In the genomic region with DNA sequence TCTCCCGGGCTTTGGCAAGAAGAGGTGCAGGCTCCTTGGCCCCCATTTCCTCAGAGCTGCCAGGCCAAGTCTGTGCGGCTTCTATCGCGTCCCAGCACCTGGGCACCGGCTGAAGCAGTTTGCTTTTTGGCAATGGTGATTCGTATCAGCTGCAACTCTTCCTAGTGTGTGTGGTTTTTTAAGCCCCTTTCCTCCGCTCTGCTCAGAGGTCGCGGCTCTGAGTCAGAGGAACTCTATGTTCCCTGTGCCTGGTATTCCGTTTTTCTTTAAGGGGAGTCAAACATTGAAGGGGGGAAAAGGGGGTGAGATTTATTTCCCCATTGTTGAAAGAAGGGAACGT, we compare ENCODE assay signal across 8 cellular contexts. TPM values are rescaled to one million over a fixed set of nuclear protein-coding genes. Genes with fewer than 3 reads are reported as not detected.
A peak's percentile ranks its signal among the peaks of the same experiment; 100 is the strongest.
DNase-seq lines count a peak whose midpoint lies in the region; ATAC-seq and TF ChIP-seq lines count a peak whose summit lies in the region.

No MANE protein-coding gene starts in this region.

- H3K9me3 Mint-ChIP-seq in activated T-helper 17 cell treated with anti-CD3 and anti-CD28 coated beads, Interleukin-2, amount 50 U/mL, for 72 hours: no peaks in the 10 kb centered on the region

- peaks cover 8% of the 10 kb centered on the region for H3K27me3 Mint-ChIP-seq in activated T-helper 17 cell treated with anti-CD3 and anti-CD28 coated beads, Interleukin-2, amount 50 U/mL, for 72 hours

- peak overlapping the region; percentile 94 for H3K27ac ChIP-seq in left ventricle myocardium inferior (replicated peaks)

- no peak for TF ChIP-seq CTCF in left ventricle myocardium inferior (IDR thresholded peaks at IDR 0.05; ENCODE audit: borderline replicate concordance)

- H3K9ac ChIP-seq in skeletal muscle satellite cell (ENCODE audit: low read depth, low read length): peak overlapping the region; percentile 96

- peaks cover 13% of the 10 kb centered on the region for H3K36me3 Mint-ChIP-seq in activated T-helper 17 cell treated with anti-CD3 and anti-CD28 coated beads, Interleukin-2, amount 50 U/mL, for 72 hours (ENCODE audit: low read depth)

- intact Hi-C loops in left ventricle myocardium inferior (cut with micrococcal nuclease): no loop called here

- peak overlapping the region; percentile 88 for H3K27ac Mint-ChIP-seq in activated T-helper 17 cell treated with anti-CD3 and anti-CD28 coated beads, Interleukin-2, amount 50 U/mL, for 72 hours

- peaks cover 52% of the 10 kb centered on the region for H3K4me1 ChIP-seq in left ventricle myocardium inferior
- peaks cover 22% of the 10 kb centered on the region for H3K4me1 ChIP-seq in skeletal muscle satellite cell (ENCODE audit: control insufficient read depth, insufficient read depth, low read length)

- H3K9me3 ChIP-seq in left ventricle myocardium inferior (replicated peaks) (no peaks in the 10 kb centered on the region), skeletal muscle satellite cell (replicated peaks; ENCODE audit: low read length) (no peaks in the 10 kb centered on the region)

- peak overlapping the region; percentile 93 for H3K4me3 ChIP-seq in left ventricle myocardium inferior
- peak overlapping the region; percentile 96 for H3K4me3 ChIP-seq in skeletal muscle satellite cell (ENCODE audit: low read length)

- H3K4me2 ChIP-seq in skeletal muscle satellite cell (ENCODE audit: low read length): peak overlapping the region; percentile 89

- peak; percentile 63 for DNase-seq in EH (ENCODE audit: low read depth)
- DNase-seq in HS-5 (ENCODE audit: low read depth): peak; percentile 31
- no peak for DNase-seq in left ventricle myocardium inferior
- DNase-seq in T-helper 9 cell: no peak
- DNase-seq in germinal center (ENCODE audit: low spot score): no peak
- DNase-seq in NCI-H345 (lab: John Stamatoyannopoulos, UW): no peak

- H3K27me3 ChIP-seq in left ventricle myocardium inferior (ENCODE audit: low read depth) (peaks cover 9% of the 10 kb centered on the region), skeletal muscle satellite cell (ENCODE audit: control insufficient read depth, insufficient read depth, low read length) (no peaks in the 10 kb centered on the region)

- peaks cover 8% of the 10 kb centered on the region for H3K36me3 ChIP-seq in left ventricle myocardium inferior
- peaks cover 20% of the 10 kb centered on the region for H3K36me3 ChIP-seq in skeletal muscle satellite cell (ENCODE audit: insufficient read depth, low read length)

- peak overlapping the region; percentile 89 for H3K4me3 Mint-ChIP-seq in activated T-helper 17 cell treated with anti-CD3 and anti-CD28 coated beads, Interleukin-2, amount 50 U/mL, for 72 hours

- peaks cover 23% of the 10 kb centered on the region for H3K4me1 Mint-ChIP-seq in activated T-helper 17 cell treated with anti-CD3 and anti-CD28 coated beads, Interleukin-2, amount 50 U/mL, for 72 hours

- ATAC-seq in activated T-helper 17 cell treated with anti-CD3 and anti-CD28 coated beads, Interleukin-2, amount 50 U/mL, for 72 hours (replicated peaks): peak; percentile 23

RNA-seq across cellular contexts. Expression of gene ARMC8, which starts 0.9 kb away (rescaled TPM):
- 10 to 100 TPM; 30.0 to 39.7 TPM for total RNA-seq in activated T-helper 17 cell treated with anti-CD3 and anti-CD28 coated beads, Interleukin-2, amount 50 U/mL, for 72 hours
- total RNA-seq in left ventricle myocardium inferior: 31.2 TPM
- total RNA-seq in skeletal muscle satellite cell (2012; rRNA removed): 54.2 and 56.8 TPM in 2 replicates

RNA-seq across cellular contexts. Expression of gene DBR1, which starts 13.3 kb away (rescaled TPM):
- total RNA-seq in activated T-helper 17 cell treated with anti-CD3 and anti-CD28 coated beads, Interleukin-2, amount 50 U/mL, for 72 hours: 10 to 100 TPM; 21.2 to 28.6 TPM
- 7.9 TPM for total RNA-seq in left ventricle myocardium inferior
- total RNA-seq in skeletal muscle satellite cell (2012; rRNA removed): 13.7 and 15.7 TPM in 2 replicates

RNA-seq across cellular contexts. Expression of gene A4GNT, which starts 55.8 kb away (rescaled TPM):
- total RNA-seq in activated T-helper 17 cell treated with anti-CD3 and anti-CD28 coated beads, Interleukin-2, amount 50 U/mL, for 72 hours: not detected
- not detected for total RNA-seq in left ventricle myocardium inferior
- total RNA-seq in skeletal muscle satellite cell (2012; rRNA removed): not detected in 2 replicates

Comparison
In these comparisons a context has a peak if more than half of its experiments do, and no peak if none do; other contexts are left out.
1. DNase-seq: peak in EH (single experiment) and HS-5 (single experiment); none in left ventricle myocardium inferior (single experiment), T-helper 9 cell (single experiment), germinal center (single experiment) and NCI-H345 (single experiment).